In genomic region chr3:24510030-24510648, GRCh38 we compare ENCODE assay signal across 21 cellular contexts. TPM values are rescaled to one million over a fixed set of nuclear protein-coding genes. Genes with fewer than 3 reads are reported as not detected.
"Had no signal": no experiment of that assay in that cellular context is flagged by ENCODE, and none has a peak within 500 bp of the region (broad histone marks: within the 10 kb centered on the region; RNA-seq: fewer than 3 reads in every experiment).

No MANE protein-coding gene starts in this region.

- FAIRE-seq: urothelium cell line had no signal

- H3K4me1 ChIP-seq: tibial nerve had no signal

- H3K27me3 ChIP-seq: colonic mucosa, ovary, stomach, suprapubic skin, tibial nerve had no signal

- H3K4me3 ChIP-seq: colonic mucosa, ovary, psoas muscle, stomach, suprapubic skin, tibial nerve had no signal

- H3K27ac ChIP-seq: colonic mucosa, neutrophil, ovary, psoas muscle, stomach, suprapubic skin, tibial nerve, WERI-Rb-1 had no signal

- H3K36me3 ChIP-seq: colonic mucosa, neutrophil, ovary, stomach, suprapubic skin, tibial nerve, WERI-Rb-1 had no signal

- DNase-seq: activated CD4-positive, alpha-beta T cell treated with anti-CD3 and anti-CD28 coated beads, Interleukin-2, amount 10 ng/mL, durations not matched to agents 7 days and 5 days; activated CD4-positive, CD25-positive, alpha-beta regulatory T cell treated with anti-CD3 and anti-CD28 coated beads, Interleukin-2, amount 50 U/mL, for 72 hours; activated CD8-positive, alpha-beta memory T cell treated with anti-CD3 and anti-CD28 coated beads, Interleukin-2, amount 10 ng/mL, durations not matched to agents 7 days and 5 days; activated CD8-positive, alpha-beta T cell treated with anti-CD3 and anti-CD28 coated beads for 36 hours; activated T-cell treated with anti-CD3 and anti-CD28 coated beads for 4 hours; aorta; colonic mucosa; foreskin fibroblast; immature natural killer cell; ovary; psoas muscle; right cardiac atrium; stimulated activated CD4-positive, alpha-beta T cell treated with anti-CD3 and anti-CD28 coated beads, Interleukin-2, amount 100 ng/mL, for 24 hours; stomach; T-cell; WERI-Rb-1 had no signal

- H3K9me3 ChIP-seq: colonic mucosa, neutrophil, ovary, psoas muscle, stomach, suprapubic skin, tibial nerve had no signal

RNA-seq across cellular contexts. Expression of gene THRB, which starts 15.5 kb away (rescaled TPM):
- total RNA-seq: activated CD4-positive, alpha-beta T cell treated with anti-CD3 and anti-CD28 coated beads, Interleukin-2, amount 10 ng/mL, durations not matched to agents 7 days and 5 days; activated CD8-positive, alpha-beta memory T cell treated with anti-CD3 and anti-CD28 coated beads, Interleukin-2, amount 10 ng/mL, durations not matched to agents 7 days and 5 days; activated CD8-positive, alpha-beta T cell treated with anti-CD3 and anti-CD28 coated beads for 36 hours; activated naive CD4-positive, alpha-beta T cell treated with anti-CD3 and anti-CD28 coated beads, Interleukin-2, amount 50 U/mL, for 72 hours had no signal
- polyA plus RNA-seq: immature natural killer cell had no signal
